Comparison of ENCODE assay signal across 1 cellular context in the genomic region with DNA sequence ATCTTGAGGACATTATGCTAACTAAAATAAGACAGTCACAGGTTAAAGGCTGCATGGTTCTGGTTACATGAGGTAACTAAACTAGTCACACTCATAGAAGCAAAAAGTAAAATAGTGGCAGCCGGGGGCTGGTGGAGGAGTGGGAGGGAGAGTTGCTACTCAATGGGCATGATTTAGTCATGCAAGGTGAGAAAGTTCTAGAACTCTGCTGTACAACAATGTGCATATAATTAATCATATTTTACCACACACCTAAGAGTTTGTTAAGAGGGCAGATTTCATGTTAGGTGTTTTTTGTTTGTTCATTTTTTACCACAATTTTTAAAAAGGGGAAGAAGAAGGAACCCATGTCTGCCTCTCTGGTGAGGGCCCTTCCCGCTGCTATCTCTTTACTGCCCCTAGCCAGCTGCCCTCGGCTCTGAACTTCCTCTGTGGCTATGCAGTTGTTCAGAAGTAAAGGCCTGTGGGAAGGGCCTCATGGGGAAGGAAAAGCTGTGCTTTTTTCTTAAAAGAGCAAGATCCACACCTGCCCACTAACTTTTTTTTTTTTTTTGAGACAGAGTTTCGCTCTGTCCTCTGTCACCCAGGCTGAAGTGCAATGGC.
TF ChIP-seq lines count a peak whose summit lies in the region.

No MANE protein-coding gene starts in this region.

TF ChIP-seq in GM12878, 131 proteins besides CTCF, POLR2A, EP300 and RAD21 (continued from another document):
- TF ChIP-seq, protein P1, sequence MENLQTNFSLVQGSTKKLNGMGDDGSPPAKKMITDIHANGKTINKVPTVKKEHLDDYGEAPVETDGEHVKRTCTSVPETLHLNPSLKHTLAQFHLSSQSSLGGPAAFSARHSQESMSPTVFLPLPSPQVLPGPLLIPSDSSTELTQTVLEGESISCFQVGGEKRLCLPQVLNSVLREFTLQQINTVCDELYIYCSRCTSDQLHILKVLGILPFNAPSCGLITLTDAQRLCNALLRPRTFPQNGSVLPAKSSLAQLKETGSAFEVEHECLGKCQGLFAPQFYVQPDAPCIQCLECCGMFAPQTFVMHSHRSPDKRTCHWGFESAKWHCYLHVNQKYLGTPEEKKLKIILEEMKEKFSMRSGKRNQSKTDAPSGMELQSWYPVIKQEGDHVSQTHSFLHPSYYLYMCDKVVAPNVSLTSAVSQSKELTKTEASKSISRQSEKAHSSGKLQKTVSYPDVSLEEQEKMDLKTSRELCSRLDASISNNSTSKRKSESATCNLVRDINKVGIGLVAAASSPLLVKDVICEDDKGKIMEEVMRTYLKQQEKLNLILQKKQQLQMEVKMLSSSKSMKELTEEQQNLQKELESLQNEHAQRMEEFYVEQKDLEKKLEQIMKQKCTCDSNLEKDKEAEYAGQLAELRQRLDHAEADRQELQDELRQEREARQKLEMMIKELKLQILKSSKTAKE (IDR thresholded peaks at IDR 0.05; ENCODE audit: low read depth, poor library complexity, severe bottlenecking) = peak; percentile 46
- TF ChIP-seq MTA2 (IDR thresholded peaks at IDR 0.05; ENCODE audit: low read depth) = peak; percentile 76
- TF ChIP-seq FOXK2 (IDR thresholded peaks at IDR 0.05) = no peak
- TF ChIP-seq NBN (IDR thresholded peaks at IDR 0.05) = no peak; the same call in 1 of the 2 replicates
- no peak for TF ChIP-seq HDGF (IDR thresholded peaks at IDR 0.05)
- no peak for TF ChIP-seq SRF (IDR thresholded peaks at IDR 0.05; ENCODE audit: low read depth in 2 of 2, low read length in 2 of 2)
- TF ChIP-seq CREM (IDR thresholded peaks at IDR 0.05; ENCODE audit: low read depth) = no peak
- TF ChIP-seq, protein P2, sequence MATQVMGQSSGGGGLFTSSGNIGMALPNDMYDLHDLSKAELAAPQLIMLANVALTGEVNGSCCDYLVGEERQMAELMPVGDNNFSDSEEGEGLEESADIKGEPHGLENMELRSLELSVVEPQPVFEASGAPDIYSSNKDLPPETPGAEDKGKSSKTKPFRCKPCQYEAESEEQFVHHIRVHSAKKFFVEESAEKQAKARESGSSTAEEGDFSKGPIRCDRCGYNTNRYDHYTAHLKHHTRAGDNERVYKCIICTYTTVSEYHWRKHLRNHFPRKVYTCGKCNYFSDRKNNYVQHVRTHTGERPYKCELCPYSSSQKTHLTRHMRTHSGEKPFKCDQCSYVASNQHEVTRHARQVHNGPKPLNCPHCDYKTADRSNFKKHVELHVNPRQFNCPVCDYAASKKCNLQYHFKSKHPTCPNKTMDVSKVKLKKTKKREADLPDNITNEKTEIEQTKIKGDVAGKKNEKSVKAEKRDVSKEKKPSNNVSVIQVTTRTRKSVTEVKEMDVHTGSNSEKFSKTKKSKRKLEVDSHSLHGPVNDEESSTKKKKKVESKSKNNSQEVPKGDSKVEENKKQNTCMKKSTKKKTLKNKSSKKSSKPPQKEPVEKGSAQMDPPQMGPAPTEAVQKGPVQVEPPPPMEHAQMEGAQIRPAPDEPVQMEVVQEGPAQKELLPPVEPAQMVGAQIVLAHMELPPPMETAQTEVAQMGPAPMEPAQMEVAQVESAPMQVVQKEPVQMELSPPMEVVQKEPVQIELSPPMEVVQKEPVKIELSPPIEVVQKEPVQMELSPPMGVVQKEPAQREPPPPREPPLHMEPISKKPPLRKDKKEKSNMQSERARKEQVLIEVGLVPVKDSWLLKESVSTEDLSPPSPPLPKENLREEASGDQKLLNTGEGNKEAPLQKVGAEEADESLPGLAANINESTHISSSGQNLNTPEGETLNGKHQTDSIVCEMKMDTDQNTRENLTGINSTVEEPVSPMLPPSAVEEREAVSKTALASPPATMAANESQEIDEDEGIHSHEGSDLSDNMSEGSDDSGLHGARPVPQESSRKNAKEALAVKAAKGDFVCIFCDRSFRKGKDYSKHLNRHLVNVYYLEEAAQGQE (IDR thresholded peaks at IDR 0.05; ENCODE audit: low read depth, low read length) = no peak
- TF ChIP-seq EZH2 (IDR thresholded peaks at IDR 0.05; ENCODE audit: borderline replicate concordance, control insufficient read depth, low read depth, low read length) = no peak
- peak in 1 of 2 experiments; percentile 42; a peak in 2 of 4 replicates for TF ChIP-seq IKZF2 (IDR thresholded peaks at IDR 0.05)
- no peak for TF ChIP-seq PBX3 (IDR thresholded peaks at IDR 0.05; ENCODE audit: insufficient replicate concordance, low read depth, low read length)
- TF ChIP-seq TCF7 (IDR thresholded peaks at IDR 0.05; ENCODE audit: borderline replicate concordance) = no peak
- TF ChIP-seq PAX8 (IDR thresholded peaks at IDR 0.05) = no peak
